Comparison of ENCODE assay signal across 1 cellular context in the genomic region with DNA sequence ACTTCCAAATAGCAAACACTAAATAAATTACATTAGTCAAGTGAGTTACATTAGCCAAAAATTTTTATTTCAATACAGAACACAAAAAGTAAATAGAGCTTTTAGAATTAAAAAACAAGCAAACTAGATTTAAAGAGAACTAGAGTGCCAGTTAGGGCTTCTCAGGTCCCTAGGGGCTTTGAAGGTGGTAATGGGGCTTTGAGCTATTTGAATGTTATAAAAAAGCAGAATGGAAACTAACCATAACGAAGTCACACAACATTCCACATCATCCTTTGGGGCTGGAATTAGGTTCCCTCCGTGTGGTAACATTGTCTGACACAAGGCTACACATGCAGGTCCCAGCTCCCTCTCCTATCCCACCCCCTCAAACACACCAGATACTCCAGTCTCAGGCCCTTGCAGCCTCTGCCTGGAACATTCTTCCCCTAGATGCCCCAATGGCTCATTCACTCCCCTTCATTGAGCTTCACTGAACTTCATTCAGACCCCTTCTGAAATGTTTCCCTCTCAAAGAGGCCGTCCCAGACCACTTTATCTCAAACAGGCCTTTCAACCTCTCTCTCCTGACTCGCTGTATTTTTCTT.
TF ChIP-seq lines count a peak whose summit lies in the region.

No MANE protein-coding gene starts in this region.

TF ChIP-seq in GM12891, 5 proteins besides CTCF, POLR2A, EP300 and RAD21 (continued from another document):
- TF ChIP-seq POLR2AphosphoS5 (IDR thresholded peaks at IDR 0.05; ENCODE audit: low read depth, low read length) = no peak
- TF ChIP-seq SPI1 (IDR thresholded peaks at IDR 0.05; ENCODE audit: low read depth, low read length) = no peak
TF ChIP-seq in GM12891: peak in this region for 0.
